In the genomic region with DNA sequence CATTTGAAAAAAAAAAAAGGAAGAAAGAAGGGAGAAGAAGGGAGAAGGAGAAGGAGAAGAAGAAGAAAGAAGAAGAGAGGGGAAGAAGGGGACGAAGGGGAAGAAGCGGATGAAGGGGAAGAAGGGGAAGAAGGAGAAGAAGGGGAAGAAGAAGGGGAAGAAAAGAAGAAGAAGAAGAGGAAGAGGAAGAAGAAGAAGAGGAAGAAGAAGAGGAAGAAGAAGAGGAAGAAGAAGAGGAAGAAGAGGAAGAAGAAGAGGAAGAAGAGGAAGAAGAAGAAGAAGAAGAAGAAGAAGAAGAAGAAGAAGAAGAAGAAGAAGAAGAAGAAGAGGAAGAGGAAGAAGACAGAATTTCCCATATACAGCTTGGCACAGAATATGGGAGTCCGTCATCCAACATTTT, we compare ENCODE assay signal across 1 cellular context. TPM values are rescaled to one million over a fixed set of nuclear protein-coding genes. Genes with fewer than 3 reads are reported as not detected.
"Had no signal": no experiment of that assay in that cellular context is flagged by ENCODE, and none has a peak within 500 bp of the region (broad histone marks: within the 10 kb centered on the region; RNA-seq: fewer than 3 reads in every experiment).

No MANE protein-coding gene starts in this region.

RNA-seq across cellular contexts. Expression of a gene that starts 10.5 kb away (rescaled TPM):
- total RNA-seq: activated CD8-positive, alpha-beta T cell treated with anti-CD3 and anti-CD28 coated beads, Interleukin-2, amount 10 ng/mL, durations not matched to agents 7 days and 5 days had no signal
